19 cellular contexts compared by ENCODE assay signal in the genomic region with DNA sequence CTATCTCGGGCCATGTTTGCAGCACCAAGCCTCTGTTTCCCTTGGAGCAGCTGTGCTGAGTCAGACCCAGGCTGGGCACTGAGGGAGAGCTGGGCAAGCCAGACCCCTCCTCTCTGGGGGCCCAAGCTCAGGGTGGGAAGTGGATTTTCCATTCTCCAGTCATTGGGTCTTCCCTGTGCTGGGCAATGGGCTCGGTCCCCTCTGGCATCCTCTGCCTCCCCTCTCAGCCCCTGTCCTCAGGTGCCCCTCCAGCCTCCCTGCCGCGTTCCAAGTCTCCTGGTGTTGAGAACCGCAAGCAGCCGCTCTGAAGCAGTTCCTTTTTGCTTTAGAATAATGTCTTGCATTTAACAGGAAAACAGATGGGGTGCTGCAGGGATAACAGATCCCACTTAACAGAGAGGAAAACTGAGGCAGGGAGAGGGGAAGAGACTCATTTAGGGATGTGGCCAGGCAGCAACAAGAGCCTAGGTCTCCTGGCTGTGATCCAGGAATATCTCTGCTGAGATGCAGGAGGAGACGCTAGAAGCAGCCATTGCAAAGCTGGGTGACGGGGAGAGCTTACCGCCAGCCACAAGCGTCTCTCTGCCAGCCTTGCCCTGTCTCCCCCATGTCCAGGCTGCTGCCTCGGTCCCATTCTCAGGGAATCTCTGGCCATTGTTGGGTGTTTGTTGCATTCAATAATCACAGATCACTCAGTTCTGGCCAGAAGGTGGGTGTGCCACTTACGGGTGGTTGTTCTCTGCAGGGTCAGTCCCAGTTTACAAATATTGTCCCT. TPM values are rescaled to one million over a fixed set of nuclear protein-coding genes. Genes with fewer than 3 reads are reported as not detected.
"Had no signal": no experiment of that assay in that cellular context is flagged by ENCODE, and none has a peak within 500 bp of the region (broad histone marks: within the 10 kb centered on the region; RNA-seq: fewer than 3 reads in every experiment).

No MANE protein-coding gene starts in this region.

- H3K4me1 ChIP-seq: gastrocnemius medialis, transverse colon had no signal

- H3K27ac ChIP-seq: gastrocnemius medialis, neutrophil, transverse colon had no signal

- ATAC-seq: activated CD8-positive, alpha-beta memory T cell treated with anti-CD3 and anti-CD28 coated beads, Interleukin-2, amount 10 ng/mL, durations not matched to agents 7 days and 5 days; activated naive CD4-positive, alpha-beta T cell treated with anti-CD3 and anti-CD28 coated beads, Interleukin-2, amount 50 U/mL, for 72 hours; SK-N-SH treated with all-trans-retinoic acid at 6 μM for 48 hours; stimulated activated effector memory CD8-positive, alpha-beta T cell treated with anti-CD3 and anti-CD28 coated beads, Interleukin-12 subunit alpha, Interleukin-12 subunit beta, amount 100 ng/mL, for 72 hours had no signal

- DNase-seq: activated CD4-positive, alpha-beta T cell treated with anti-CD3 and anti-CD28 coated beads, Interleukin-2, amount 50 U/mL, for 4 hours; activated CD4-positive, CD25-positive, alpha-beta regulatory T cell treated with anti-CD3 and anti-CD28 coated beads, Interleukin-2, amount 50 U/mL, for 72 hours; activated CD8-positive, alpha-beta memory T cell treated with anti-CD3 and anti-CD28 coated beads, Interleukin-2, amount 10 ng/mL, durations not matched to agents 7 days and 5 days; activated effector memory CD4-positive, alpha-beta T cell treated with anti-CD3 and anti-CD28 coated beads, Interleukin-2, amount 50 U/mL, for 16 hours; activated T-cell treated with anti-CD3 and anti-CD28 coated beads, Interleukin-2, amount 50 U/mL, for 24 hours; amygdala; gastrocnemius medialis; heart right ventricle; transverse colon had no signal

- H3K36me3 ChIP-seq: gastrocnemius medialis, heart right ventricle, neutrophil, transverse colon had no signal

- H3K4me3 ChIP-seq: gastrocnemius medialis, heart right ventricle, transverse colon had no signal

- H3K9me3 ChIP-seq: gastrocnemius medialis, heart right ventricle, neutrophil, transverse colon had no signal

- H3K36me3 Mint-ChIP-seq: activated CD8-positive, alpha-beta memory T cell treated with anti-CD3 and anti-CD28 coated beads, Interleukin-2, amount 10 ng/mL, durations not matched to agents 7 days and 5 days; activated naive CD4-positive, alpha-beta T cell treated with anti-CD3 and anti-CD28 coated beads, Interleukin-2, amount 50 U/mL, for 72 hours; stimulated activated effector memory CD8-positive, alpha-beta T cell treated with anti-CD3 and anti-CD28 coated beads, Interleukin-12 subunit alpha, Interleukin-12 subunit beta, amount 100 ng/mL, for 72 hours had no signal

- H3K4me1 Mint-ChIP-seq: activated CD8-positive, alpha-beta memory T cell treated with anti-CD3 and anti-CD28 coated beads, Interleukin-2, amount 10 ng/mL, durations not matched to agents 7 days and 5 days had no signal

- H3K4me3 Mint-ChIP-seq: activated CD8-positive, alpha-beta memory T cell treated with anti-CD3 and anti-CD28 coated beads, Interleukin-2, amount 10 ng/mL, durations not matched to agents 7 days and 5 days; activated T-cell treated with anti-CD3 and anti-CD28 coated beads, Interleukin-2, amount 50 U/mL, for 24 hours; stimulated activated effector memory CD8-positive, alpha-beta T cell treated with anti-CD3 and anti-CD28 coated beads, Interleukin-12 subunit alpha, Interleukin-12 subunit beta, amount 100 ng/mL, for 72 hours had no signal

- H3K9me3 Mint-ChIP-seq: activated naive CD4-positive, alpha-beta T cell treated with anti-CD3 and anti-CD28 coated beads, Interleukin-2, amount 50 U/mL, for 72 hours; activated T-cell treated with anti-CD3 and anti-CD28 coated beads, Interleukin-2, amount 50 U/mL, for 24 hours; stimulated activated effector memory CD8-positive, alpha-beta T cell treated with anti-CD3 and anti-CD28 coated beads, Interleukin-12 subunit alpha, Interleukin-12 subunit beta, amount 100 ng/mL, for 72 hours had no signal

- H3K27ac Mint-ChIP-seq: activated CD8-positive, alpha-beta memory T cell treated with anti-CD3 and anti-CD28 coated beads, Interleukin-2, amount 10 ng/mL, durations not matched to agents 7 days and 5 days; activated naive CD4-positive, alpha-beta T cell treated with anti-CD3 and anti-CD28 coated beads, Interleukin-2, amount 50 U/mL, for 72 hours; activated T-cell treated with anti-CD3 and anti-CD28 coated beads, Interleukin-2, amount 50 U/mL, for 24 hours; stimulated activated effector memory CD8-positive, alpha-beta T cell treated with anti-CD3 and anti-CD28 coated beads, Interleukin-12 subunit alpha, Interleukin-12 subunit beta, amount 100 ng/mL, for 72 hours had no signal

- H3K27me3 ChIP-seq: gastrocnemius medialis, heart right ventricle, neutrophil, transverse colon had no signal

- H3K27me3 Mint-ChIP-seq: activated CD8-positive, alpha-beta memory T cell treated with anti-CD3 and anti-CD28 coated beads, Interleukin-2, amount 10 ng/mL, durations not matched to agents 7 days and 5 days; activated T-cell treated with anti-CD3 and anti-CD28 coated beads, Interleukin-2, amount 50 U/mL, for 24 hours had no signal

RNA-seq across cellular contexts. Expression of a gene that starts 1.2 kb away (rescaled TPM):
- total RNA-seq: activated CD8-positive, alpha-beta memory T cell treated with anti-CD3 and anti-CD28 coated beads, Interleukin-2, amount 10 ng/mL, durations not matched to agents 7 days and 5 days; activated naive CD4-positive, alpha-beta T cell treated with anti-CD3 and anti-CD28 coated beads, Interleukin-2, amount 50 U/mL, for 72 hours; fibroblast of lung; gastrocnemius medialis; heart right ventricle; liver; posterior vena cava; right cardiac atrium; subcutaneous adipose tissue; T-helper 2 cell treated with Interferon-gamma antibody and Interleukin-4, amounts not matched to agents 100 ng/mL and 5 ng/mL, for 36 hours; transverse colon had no signal

RNA-seq across cellular contexts. Expression of a gene that starts 13.4 kb away (rescaled TPM):
- total RNA-seq: activated CD8-positive, alpha-beta memory T cell treated with anti-CD3 and anti-CD28 coated beads, Interleukin-2, amount 10 ng/mL, durations not matched to agents 7 days and 5 days; activated naive CD4-positive, alpha-beta T cell treated with anti-CD3 and anti-CD28 coated beads, Interleukin-2, amount 50 U/mL, for 72 hours; fibroblast of lung; gastrocnemius medialis; heart right ventricle; liver; posterior vena cava; right cardiac atrium; subcutaneous adipose tissue; T-helper 2 cell treated with Interferon-gamma antibody and Interleukin-4, amounts not matched to agents 100 ng/mL and 5 ng/mL, for 36 hours; transverse colon had no signal
